In genomic region chr7:40058636-40059035, GRCh38 we compare ENCODE assay signal across 21 cellular contexts.
DNase-seq lines count a peak whose midpoint lies in the region; ATAC-seq, FAIRE-seq and TF ChIP-seq lines count a peak whose summit lies in the region.
"Had no signal": no experiment of that assay in that cellular context is flagged by ENCODE, and none has a peak within 500 bp of the region (broad histone marks: within the 10 kb centered on the region; RNA-seq: fewer than 3 reads in every experiment).

No MANE protein-coding gene starts in this region.

- TF ChIP-seq EP300 in K562 (IDR thresholded peaks at IDR 0.05; ENCODE audit: low read length) = no peak

- FAIRE-seq in K562 (lab: Jason Lieb, UNC) = no peak
- FAIRE-seq: bronchial epithelial cell, HTR-8/SVneo had no signal

- DNase-seq in EH (ENCODE audit: low read depth) = peak; percentile 10
- peak in 1 of 4 experiments; percentile 7 for DNase-seq in K562 (ENCODE audit: extremely low read depth in 1 of 4, low spot score in 3 of 4)
- no peak for DNase-seq in memory B cell (ENCODE audit: low spot score in 2 of 2)
- no peak for DNase-seq in mucosa of descending colon
- DNase-seq in heart right ventricle = no peak
- DNase-seq: activated CD4-positive, alpha-beta T cell treated with anti-CD3 and anti-CD28 coated beads, Interleukin-2, amount 50 U/mL, for 1 hour; BE2C; esophagus squamous epithelium; kidney glomerular epithelial cell; NCI-H146; NCI-H2227 treated with DMSO at 0.1 percent for 48 hours; psoas muscle; RPMI8226; stimulated activated CD8-positive, alpha-beta memory T cell treated with anti-CD3 and anti-CD28 coated beads, Interleukin-4, amount 100 ng/mL, for 48 hours had no signal

- no peak overlapping the region for H3K4me3 ChIP-seq in HUES6 (ENCODE audit: low read depth, low read length)
- no peak overlapping the region for H3K4me3 ChIP-seq in K562
- no peak overlapping the region for H3K4me3 ChIP-seq in mucosa of descending colon
- H3K4me3 ChIP-seq in heart right ventricle = no peak overlapping the region
- H3K4me3 ChIP-seq: esophagus squamous epithelium, hepatocyte, psoas muscle had no signal

- no peaks in the 10 kb centered on the region for H3K9me1 ChIP-seq in K562 (ENCODE audit: control insufficient read depth, insufficient read depth, low read length)

- no TSS peak for BruUV-seq in K562 (replicated peaks; lab: Mats Ljungman, UMichigan)

- no peak overlapping the region for H3K4me3 Mint-ChIP-seq in memory B cell
- H3K4me3 Mint-ChIP-seq: nephron had no signal

- H2AFZ ChIP-seq in K562 (ENCODE audit: low read depth, low read length) = 0 out of 2 replicates have a peak overlapping the region, but pooled peaks have one; percentile 17
- H2AFZ ChIP-seq: hepatocyte had no signal

- H3K36me3 ChIP-seq in HUES6 (ENCODE audit: control insufficient read depth, insufficient read depth, low read length) (peaks cover 18% of the 10 kb centered on the region), K562 (ENCODE audit: control insufficient read depth, insufficient read depth, low read length) (peaks cover 29% of the 10 kb centered on the region; the same call in 2 of the 3 replicates), mucosa of descending colon (ENCODE audit: low read depth) (no peaks in the 10 kb centered on the region), heart right ventricle (peaks cover 0 to 61% (median 3%) of the 10 kb centered on the region in 9 donors)
- H3K36me3 ChIP-seq: BE2C had no signal

- H3K79me2 ChIP-seq in K562 (ENCODE audit: control insufficient read depth, insufficient read depth, low read length) = peaks cover 3% of the 10 kb centered on the region; the same call in 1 of the 3 replicates

- peaks cover 6% of the 10 kb centered on the region for H3K4me1 Mint-ChIP-seq in memory B cell
- H3K4me1 Mint-ChIP-seq: nephron had no signal

- ATAC-seq in K562 = peak; percentile 43; the same call in 1 of the 3 replicates
- no peak for ATAC-seq in memory B cell (ENCODE audit: low read depth)
- no peak for ATAC-seq in mucosa of descending colon
- ATAC-seq in HG02884 (IDR thresholded peaks at IDR 0.05; ENCODE audit: unreplicated experiment) = no peak
- ATAC-seq in heart right ventricle = no peak
- ATAC-seq: activated naive CD4-positive, alpha-beta T cell treated with anti-CD3 and anti-CD28 coated beads, Interleukin-2, amount 50 U/mL, for 72 hours; psoas muscle had no signal

- in situ Hi-C loops in K562 (cut with MboI) = loop anchor here (10.0 kb wide), 1 partner anchor 474 kb away; no protein-coding TSS in a partner anchor

- H3K9me3 Mint-ChIP-seq in memory B cell = no peaks in the 10 kb centered on the region
- H3K9me3 Mint-ChIP-seq: activated naive CD4-positive, alpha-beta T cell treated with anti-CD3 and anti-CD28 coated beads, Interleukin-2, amount 50 U/mL, for 72 hours; nephron had no signal

- POLR2A ChIA-PET in K562 (lab: Yijun Ruan, JAX) = interaction anchor here (1.2 kb wide), 1 partner anchor 23 kb away, joined by 3 read pairs; no protein-coding TSS in a partner anchor

- no peak overlapping the region for H3K9ac ChIP-seq in HUES6 (ENCODE audit: low read length)
- H3K9ac ChIP-seq in K562 (ENCODE audit: insufficient read depth in 1 of 2, low read depth in 2 of 2, low read length in 2 of 2) = no peak overlapping the region

- intact Hi-C loops in K562 (cut with micrococcal nuclease) (loop anchor here (5.0 kb wide), 1 partner anchor 246 kb away; no protein-coding TSS in a partner anchor), mucosa of descending colon (cut with DNase I, micrococcal nuclease) (loop anchor here in 1 of 2 donors (10.0 kb wide), 1 partner anchor 164 kb away; no protein-coding TSS in a partner anchor), heart right ventricle (cut with DNase I) (loop anchor here in 2 of 10 donors (10.0 kb wide), 2 partner anchors 474 to 484 kb away; no protein-coding TSS in a partner anchor)

- H3K27ac ChIP-seq in HUES6 (ENCODE audit: low read depth, low read length) = peak overlapping the region; percentile 50; the same call in 1 of the 2 replicates
- H3K27ac ChIP-seq in K562 (ENCODE audit: extremely low read depth, low read depth, low read length) = peak overlapping the region; percentile 72; the same call in 2 of the 3 replicates
- no peak overlapping the region for H3K27ac ChIP-seq in heart right ventricle
- H3K27ac ChIP-seq: esophagus squamous epithelium, hepatocyte, psoas muscle had no signal

- TF ChIP-seq CTCF in K562 (IDR thresholded peaks at IDR 0.05 in 2 of 3, conservative IDR thresholded peaks at IDR 0.05 in 1 of 3; ENCODE audit: insufficient read depth in 2 of 3, low read depth in 1 of 3, low read length in 3 of 3) = no peak
- TF ChIP-seq CTCF in mucosa of descending colon (IDR thresholded peaks at IDR 0.05) = no peak
- TF ChIP-seq CTCF in heart right ventricle (IDR thresholded peaks at IDR 0.05) = no peak

- peaks cover 19% of the 10 kb centered on the region for H3K36me3 Mint-ChIP-seq in memory B cell
- H3K36me3 Mint-ChIP-seq: activated naive CD4-positive, alpha-beta T cell treated with anti-CD3 and anti-CD28 coated beads, Interleukin-2, amount 50 U/mL, for 72 hours had no signal

- peak overlapping the region; percentile 51 for H3K27ac Mint-ChIP-seq in memory B cell
- H3K27ac Mint-ChIP-seq: nephron had no signal

- CTCF ChIA-PET in K562 (lab: Yijun Ruan, JAX; ENCODE audit: low intra/inter-chr PET ratio) = no interaction called here

- H3K27me3 ChIP-seq in HUES6 (ENCODE audit: control insufficient read depth, insufficient read depth, low read length) = no peaks in the 10 kb centered on the region
- no peaks in the 10 kb centered on the region for H3K27me3 ChIP-seq in K562 (ENCODE audit: control insufficient read depth in 2 of 2, insufficient read depth in 2 of 2, low read length in 2 of 2)
- H3K27me3 ChIP-seq in heart right ventricle = no peaks in the 10 kb centered on the region
- H3K27me3 ChIP-seq: BE2C, esophagus squamous epithelium, hepatocyte had no signal

- no peaks in the 10 kb centered on the region for H4K20me1 ChIP-seq in K562 (replicated peaks; ENCODE audit: control insufficient read depth, insufficient read depth, low read length)

- no peaks in the 10 kb centered on the region for H3K9me3 ChIP-seq in HUES6 (ENCODE audit: control insufficient read depth, insufficient read depth, low read depth, low read length)
- no peaks in the 10 kb centered on the region for H3K9me3 ChIP-seq in K562 (replicated peaks; ENCODE audit: control insufficient read depth, insufficient read depth, low read depth, low read length)
- H3K9me3 ChIP-seq in mucosa of descending colon = no peaks in the 10 kb centered on the region
- H3K9me3 ChIP-seq in heart right ventricle = no peaks in the 10 kb centered on the region
- H3K9me3 ChIP-seq: BE2C, esophagus squamous epithelium, psoas muscle had no signal

- H3K27me3 Mint-ChIP-seq in memory B cell = no peaks in the 10 kb centered on the region

- TF ChIP-seq POLR2A in K562 (conservative IDR thresholded peaks at IDR 0.05) = no peak

- H3K4me1 ChIP-seq in HUES6 (ENCODE audit: control insufficient read depth, insufficient read depth, low read length) (no peaks in the 10 kb centered on the region; the same call in 1 of the 2 replicates), K562 (replicated peaks in 1 of 2; ENCODE audit: control insufficient read depth in 2 of 2, insufficient read depth in 2 of 2, low read length in 2 of 2) (peaks cover 0 to 17% of the 10 kb centered on the region in 2 experiments; a peak in 2 of 5 replicates), mucosa of descending colon (ENCODE audit: low read depth) (no peaks in the 10 kb centered on the region), heart right ventricle (peaks cover 0 to 23% (median 8%) of the 10 kb centered on the region in 9 donors)
- H3K4me1 ChIP-seq: BE2C had no signal

- no peak for TF ChIP-seq RAD21 in K562 (CRISPR knock-in tag; conservative IDR thresholded peaks at IDR 0.05 in 1 of 2, IDR thresholded peaks at IDR 0.05 in 1 of 2)

- no peak overlapping the region for H3K4me2 ChIP-seq in K562 (ENCODE audit: insufficient read depth, low read length)
- H3K4me2 ChIP-seq: hepatocyte had no signal

TF ChIP-seq in K562, 482 proteins besides CTCF, POLR2A, EP300 and RAD21 (continues in another document):
- TF ChIP-seq ZNF175 (CRISPR knock-in tag; IDR thresholded peaks at IDR 0.05; ENCODE audit: low read depth) (no peak), NFE2L1 (tag; IDR thresholded peaks at IDR 0.05; ENCODE audit: borderline replicate concordance, low read depth) (peak; percentile 83), ZNF23 (CRISPR knock-in tag; IDR thresholded peaks at IDR 0.05) (no peak), MAFG (tag; conservative IDR thresholded peaks at IDR 0.05) (peak; percentile 96), HNRNPH1 (optimal IDR thresholded peaks at IDR 0.05; ENCODE audit: low read depth, low read length) (no peak), ZNF764 (CRISPR knock-in tag; IDR thresholded peaks at IDR 0.05; ENCODE audit: low read depth) (no peak), NFE2 (IDR thresholded peaks at IDR 0.05; ENCODE audit: low read depth) (peak; percentile 96), ARID1B (IDR thresholded peaks at IDR 0.05) (0 out of 2 replicates have a peak, but pooled peaks have one; percentile 9), ZBTB17 (CRISPR knock-in tag; IDR thresholded peaks at IDR 0.05) (peak; percentile 98), DPF2 (IDR thresholded peaks at IDR 0.05) (0 out of 2 replicates have a peak, but pooled peaks have one; percentile 38), MAFK (IDR thresholded peaks at IDR 0.05; ENCODE audit: low read length) (peak; percentile 89), PKNOX1 (IDR thresholded peaks at IDR 0.05) (0 out of 2 replicates have a peak, but pooled peaks have one; percentile 12), ZNF780A (CRISPR knock-in tag; IDR thresholded peaks at IDR 0.05) (no peak), TFAM (CRISPR knock-in tag; conservative IDR thresholded peaks at IDR 0.05) (no peak), CBFB (CRISPR knock-in tag; IDR thresholded peaks at IDR 0.05) (no peak)

Comparison
In these comparisons a context has a peak if more than half of its experiments do, and no peak if none do; other contexts are left out.
1. H3K27ac ChIP-seq: peak in HUES6 (single experiment) and K562 (single experiment); none in heart right ventricle (0 of 10).